ENCODE assay signal across 17 cellular contexts in genomic region chr2:41781082-41781481, GRCh38.
A peak's percentile ranks its signal among the peaks of the same experiment; 100 is the strongest.
DNase-seq lines count a peak whose midpoint lies in the region; ATAC-seq and TF ChIP-seq lines count a peak whose summit lies in the region.
"Had no signal": no experiment of that assay in that cellular context is flagged by ENCODE, and none has a peak within 500 bp of the region (broad histone marks: within the 10 kb centered on the region; RNA-seq: fewer than 3 reads in every experiment).

No MANE protein-coding gene starts in this region.

- H3K27ac ChIP-seq in mammary epithelial cell (ENCODE audit: insufficient read depth, low read depth, low read length): no peak overlapping the region
- H3K27ac ChIP-seq: HL-60, RWPE1 had no signal

- no peaks in the 10 kb centered on the region for H3K27me3 Mint-ChIP-seq in MCF 10A (ENCODE audit: insufficient read depth, unreplicated experiment)

- no peaks in the 10 kb centered on the region for H3K27me3 ChIP-seq in mammary epithelial cell (ENCODE audit: insufficient read depth, low read length)

- H3K9ac ChIP-seq in mammary epithelial cell (ENCODE audit: insufficient read depth, low read length): no peak overlapping the region
- H3K9ac ChIP-seq: SK-N-SH had no signal

- H3K9me3 ChIP-seq in mammary epithelial cell (replicated peaks; ENCODE audit: insufficient read depth, low read length): no peaks in the 10 kb centered on the region
- H3K9me3 ChIP-seq: SK-N-SH had no signal

- no peak overlapping the region for H3K27ac Mint-ChIP-seq in MCF 10A (ENCODE audit: low read depth, unreplicated experiment)
- H3K27ac Mint-ChIP-seq: CD4-positive, alpha-beta T cell had no signal

- H3K4me1 ChIP-seq in mammary epithelial cell (ENCODE audit: insufficient read depth, low read length): no peaks in the 10 kb centered on the region

- CTCF ChIA-PET in MCF 10A (lab: Yijun Ruan, JAX): interaction anchor here (0.6 to 2.2 kb wide), 23 partner anchors 13 to 1862 kb away, joined by 3 to 17 read pairs (median 3); no protein-coding TSS in a partner anchor
- CTCF ChIA-PET in mammary epithelial cell (lab: Charles Lee; ENCODE audit: low non-redundant PET): no interaction called here

- intact Hi-C loops in MCF 10A (cut with micrococcal nuclease) (loop anchor here (5.0 to 10.0 kb wide), 3 partner anchors 84 to 1226 kb away; no protein-coding TSS in a partner anchor), mammary epithelial cell (cut with micrococcal nuclease) (loop anchor here (5.0 to 10.0 kb wide), 3 partner anchors 79 to 1016 kb away; no protein-coding TSS in a partner anchor)

- peak; percentile 15 for DNase-seq in MCF 10A (ENCODE audit: unreplicated experiment)
- no peak for DNase-seq in mammary epithelial cell
- DNase-seq in NCI-H69 (lab: John Stamatoyannopoulos, UW): peak; percentile 61
- peak; percentile 70 for DNase-seq in islet precursor cell
- no peak for DNase-seq in superior temporal gyrus (ENCODE audit: extremely low spot score)
- no peak for DNase-seq in GM03348 (ENCODE audit: low spot score)
- DNase-seq: Calu3; CD4-positive, alpha-beta T cell; HCEC 1CT; NCI-H1048; NCI-H1694; NCI-H510A treated with DMSO at 0.1 percent for 48 hours; NK-92 treated with Interleukin-12 subunit alpha and Interleukin-12 subunit beta, amount 100 ng/mL, for 24 hours; SK-N-SH had no signal

- H3K36me3 Mint-ChIP-seq in MCF 10A (ENCODE audit: insufficient read depth, unreplicated experiment): no peaks in the 10 kb centered on the region

- ATAC-seq in HG03354 (IDR thresholded peaks at IDR 0.05; ENCODE audit: poor library complexity, severe bottlenecking, unreplicated experiment): no peak

- no peak overlapping the region for H3K4me3 Mint-ChIP-seq in MCF 10A (ENCODE audit: unreplicated experiment)
- H3K4me3 Mint-ChIP-seq: CD4-positive, alpha-beta T cell had no signal

- no peak for TF ChIP-seq CTCF in MCF 10A (IDR thresholded peaks at IDR 0.05; ENCODE audit: unreplicated experiment)
- TF ChIP-seq CTCF in mammary epithelial cell (conservative IDR thresholded peaks at IDR 0.05 in 1 of 2, IDR thresholded peaks at IDR 0.05 in 1 of 2; ENCODE audit: extremely low read depth in 1 of 2, insufficient read depth in 1 of 2, low read depth in 1 of 2, low read length in 2 of 2): no peak

- H3K4me1 Mint-ChIP-seq in MCF 10A (ENCODE audit: insufficient read depth, unreplicated experiment): no peaks in the 10 kb centered on the region

- no peaks in the 10 kb centered on the region for H3K9me3 Mint-ChIP-seq in MCF 10A (ENCODE audit: unreplicated experiment)
- H3K9me3 Mint-ChIP-seq: CD4-positive, alpha-beta T cell had no signal

- 42% methylated on average over 3 of the region's 3 CpGs for WGBS in mammary epithelial cell (ENCODE audit: low coverage, missing lambda C conversion rate)

- no peak overlapping the region for H3K4me2 ChIP-seq in mammary epithelial cell (ENCODE audit: insufficient read depth, low read depth, low read length)
- H3K4me2 ChIP-seq: SK-N-SH had no signal

- dilution Hi-C loops in mammary epithelial cell (cut with HindIII; ENCODE audit: low sequenced_read_pairs): loop anchor here (25.0 kb wide), 1 partner anchor 369 kb away; no protein-coding TSS in a partner anchor

- POLR2A ChIA-PET in MCF 10A (lab: Yijun Ruan, JAX): interaction anchor here (0.6 kb wide), 1 partner anchor 835 kb away, joined by 4 read pairs; no protein-coding TSS in a partner anchor

- no TSS peak for BruUV-seq in MCF 10A (replicated peaks; lab: Mats Ljungman, UMichigan)
- no TSS peak for BruUV-seq in mammary epithelial cell (replicated peaks; lab: Mats Ljungman, UMichigan)

- H3K4me3 ChIP-seq in mammary epithelial cell (replicated peaks in 1 of 3; ENCODE audit: insufficient read depth in 1 of 3, low read depth in 2 of 3, low read length in 3 of 3): no peak overlapping the region

- no peaks in the 10 kb centered on the region for H4K20me1 ChIP-seq in mammary epithelial cell (ENCODE audit: insufficient read depth, low read length)

- in situ Hi-C loops in mammary epithelial cell (cut with MboI; ENCODE audit: low sequenced_read_pairs in 2 of 2): loop anchor here in 1 of 2 donors (25.0 kb wide), 1 partner anchor 1869 kb away; no protein-coding TSS in a partner anchor

- H3K36me3 ChIP-seq in mammary epithelial cell (ENCODE audit: insufficient read depth, low read length): no peaks in the 10 kb centered on the region

- H3K79me2 ChIP-seq in mammary epithelial cell (ENCODE audit: insufficient read depth, low read length): no peaks in the 10 kb centered on the region

- no peak overlapping the region for H2AFZ ChIP-seq in mammary epithelial cell (ENCODE audit: low read depth, low read length)

Comparison
In these comparisons a context has a peak if more than half of its experiments do, and no peak if none do; other contexts are left out.
1. DNase-seq: peak in MCF 10A (single experiment), NCI-H69 (single experiment) and islet precursor cell (single experiment); none in mammary epithelial cell (single experiment), superior temporal gyrus (single experiment) and GM03348 (single experiment).